2 cellular contexts compared by ENCODE assay signal in the genomic region with DNA sequence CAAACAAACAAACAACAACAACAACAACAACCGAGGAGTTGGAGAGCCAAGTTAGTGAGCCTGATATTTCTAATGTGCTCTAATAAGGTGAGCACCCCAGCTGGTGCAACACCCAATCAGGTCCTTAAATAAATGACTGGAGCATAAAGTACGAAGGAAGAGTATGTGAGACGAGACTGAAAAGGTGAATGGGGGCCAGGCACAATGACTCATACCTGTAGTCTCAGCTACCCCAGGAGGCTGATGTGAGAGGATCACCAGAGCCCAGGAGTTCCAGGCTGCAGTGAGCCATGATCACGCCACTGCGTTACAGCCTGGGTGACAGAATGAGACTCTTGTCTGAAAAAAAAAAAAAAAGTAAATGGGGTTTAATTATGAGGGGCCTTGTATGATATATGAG.
TF ChIP-seq lines count a peak whose summit lies in the region.

No MANE protein-coding gene starts in this region.

TF ChIP-seq in GM23338, 12 proteins besides CTCF, POLR2A, EP300 and RAD21 (continues in another document):
- TF ChIP-seq REST (IDR thresholded peaks at IDR 0.05; ENCODE audit: unreplicated experiment) (no peak), STAT1 (IDR thresholded peaks at IDR 0.05; ENCODE audit: unreplicated experiment) (no peak), JUNB (IDR thresholded peaks at IDR 0.05; ENCODE audit: unreplicated experiment) (no peak), POLR2AphosphoS5 (IDR thresholded peaks at IDR 0.05; ENCODE audit: low read depth) (no peak), ETS1 (IDR thresholded peaks at IDR 0.05) (no peak), EZH2 (IDR thresholded peaks at IDR 0.05; ENCODE audit: low read depth, unreplicated experiment) (no peak), EZH2phosphoT487 (IDR thresholded peaks at IDR 0.05; ENCODE audit: unreplicated experiment) (no peak), NANOG (IDR thresholded peaks at IDR 0.05; ENCODE audit: borderline replicate concordance) (no peak), ZNF114 (CRISPR knock-in tag; IDR thresholded peaks at IDR 0.05) (no peak), ZNF462 (CRISPR knock-in tag; IDR thresholded peaks at IDR 0.05) (no peak)

TF ChIP-seq in H1, 55 proteins besides CTCF, POLR2A, EP300 and RAD21:
- TF ChIP-seq SP2 (IDR thresholded peaks at IDR 0.05; ENCODE audit: low read length), result no peak
- no peak for TF ChIP-seq TEAD4 (IDR thresholded peaks at IDR 0.05; ENCODE audit: low read depth, low read length)
- no peak for TF ChIP-seq SP4 (IDR thresholded peaks at IDR 0.05; ENCODE audit: low read length)
- TF ChIP-seq POU5F1 (IDR thresholded peaks at IDR 0.05; ENCODE audit: low read depth, low read length), result no peak
- TF ChIP-seq TAF7 (optimal IDR thresholded peaks at IDR 0.05; ENCODE audit: borderline replicate concordance, low read depth, low read length), result no peak
- TF ChIP-seq TCF12 (IDR thresholded peaks at IDR 0.05; ENCODE audit: low read depth, low read length), result no peak
- TF ChIP-seq SP1 (IDR thresholded peaks at IDR 0.05; ENCODE audit: low read depth, low read length), result no peak
- TF ChIP-seq GTF2F1 (IDR thresholded peaks at IDR 0.05; ENCODE audit: borderline replicate concordance, low read depth, low read length), result no peak
- TF ChIP-seq SIX5 (IDR thresholded peaks at IDR 0.05; ENCODE audit: low read depth, low read length), result no peak
- no peak for TF ChIP-seq USF2 (IDR thresholded peaks at IDR 0.05; ENCODE audit: low read length)
- no peak for TF ChIP-seq SIRT6 (IDR thresholded peaks at IDR 0.05; ENCODE audit: low read length)
- no peak for TF ChIP-seq ATF3 (IDR thresholded peaks at IDR 0.05; ENCODE audit: insufficient read depth, low read depth, low read length)
- no peak for TF ChIP-seq NRF1 (IDR thresholded peaks at IDR 0.05; ENCODE audit: low read depth, low read length)
- no peak for TF ChIP-seq EZH2 (IDR thresholded peaks at IDR 0.05; ENCODE audit: low read depth, low read length, severe bottlenecking)
- TF ChIP-seq BRCA1 (IDR thresholded peaks at IDR 0.05; ENCODE audit: low read depth, low read length), result no peak
- no peak for TF ChIP-seq NANOG (IDR thresholded peaks at IDR 0.05; ENCODE audit: insufficient read depth, low read depth, low read length, poor library complexity, severe bottlenecking)
- no peak for TF ChIP-seq ASH2L (IDR thresholded peaks at IDR 0.05; ENCODE audit: low read length)
- TF ChIP-seq GABPA (IDR thresholded peaks at IDR 0.05; ENCODE audit: borderline replicate concordance, insufficient read depth, low read length), result no peak
- no peak for TF ChIP-seq JUN (IDR thresholded peaks at IDR 0.05; ENCODE audit: low read depth, low read length)
- TF ChIP-seq CREB1 (IDR thresholded peaks at IDR 0.05), result no peak
TF ChIP-seq in H1: peak in this region for 0.
